1 cellular context compared by ENCODE assay signal in genomic region chr9:133973791-133974630, GRCh38.
TF ChIP-seq lines count a peak whose summit lies in the region.

No MANE protein-coding gene starts in this region.

TF ChIP-seq in endothelial cell of umbilical vein, 7 proteins besides CTCF, POLR2A, EP300 and RAD21:
- TF ChIP-seq EZH2 (IDR thresholded peaks at IDR 0.05; ENCODE audit: borderline replicate concordance, low read depth, low read length, severe bottlenecking) (no peak), POLR2AphosphoS5 (IDR thresholded peaks at IDR 0.05; ENCODE audit: insufficient read depth, low read depth, low read length) (no peak), FOS (IDR thresholded peaks at IDR 0.05; ENCODE audit: borderline replicate concordance, insufficient read depth, low read length) (no peak), MAX (IDR thresholded peaks at IDR 0.05; ENCODE audit: insufficient read depth, insufficient read length) (no peak), GATA2 (IDR thresholded peaks at IDR 0.05; ENCODE audit: insufficient read depth, insufficient read length, low read depth, low read length) (no peak), MYC (IDR thresholded peaks at IDR 0.05; ENCODE audit: low read depth, low read length) (no peak), JUN (IDR thresholded peaks at IDR 0.05; ENCODE audit: borderline replicate concordance, insufficient read depth, insufficient read length, low read depth) (no peak)
